8 cellular contexts compared by ENCODE assay signal in the genomic region with DNA sequence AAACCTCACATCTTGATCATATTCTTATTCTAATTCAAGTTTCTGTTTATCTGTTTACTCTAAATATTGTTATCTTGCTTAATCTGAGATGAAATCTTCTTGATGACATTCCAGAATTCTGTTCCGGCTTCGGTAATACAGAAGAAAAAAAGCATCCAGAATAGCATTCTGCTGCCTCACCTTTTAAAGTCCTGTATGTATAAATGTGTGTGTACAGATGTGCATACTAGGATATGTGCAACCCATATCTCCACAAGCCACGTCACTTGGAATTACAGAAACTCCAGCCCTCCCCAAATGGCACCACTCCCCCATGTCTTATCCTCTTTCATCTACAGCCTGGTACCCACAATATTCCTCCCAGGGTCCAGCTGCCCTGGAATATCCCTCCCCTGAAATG.
"Had no signal": no experiment of that assay in that cellular context is flagged by ENCODE, and none has a peak within 500 bp of the region (broad histone marks: within the 10 kb centered on the region; RNA-seq: fewer than 3 reads in every experiment).

No MANE protein-coding gene starts in this region.

- H3K27ac Mint-ChIP-seq: GM23338, H9 had no signal

- ATAC-seq: GM23338 had no signal

- H3K4me1 Mint-ChIP-seq: GM23338, H9 had no signal

- H3K4me3 Mint-ChIP-seq: GM23338, H9 had no signal

- H3K9me3 Mint-ChIP-seq: GM23338, H9 had no signal

- DNase-seq: H9, HCEC 1CT, IMR-90, KBM-7 had no signal

- FAIRE-seq: H1, H54, HTR-8/SVneo had no signal

- H3K4me3 ChIP-seq: GM23338 had no signal
